1 cellular context compared by ENCODE assay signal in the genomic region with DNA sequence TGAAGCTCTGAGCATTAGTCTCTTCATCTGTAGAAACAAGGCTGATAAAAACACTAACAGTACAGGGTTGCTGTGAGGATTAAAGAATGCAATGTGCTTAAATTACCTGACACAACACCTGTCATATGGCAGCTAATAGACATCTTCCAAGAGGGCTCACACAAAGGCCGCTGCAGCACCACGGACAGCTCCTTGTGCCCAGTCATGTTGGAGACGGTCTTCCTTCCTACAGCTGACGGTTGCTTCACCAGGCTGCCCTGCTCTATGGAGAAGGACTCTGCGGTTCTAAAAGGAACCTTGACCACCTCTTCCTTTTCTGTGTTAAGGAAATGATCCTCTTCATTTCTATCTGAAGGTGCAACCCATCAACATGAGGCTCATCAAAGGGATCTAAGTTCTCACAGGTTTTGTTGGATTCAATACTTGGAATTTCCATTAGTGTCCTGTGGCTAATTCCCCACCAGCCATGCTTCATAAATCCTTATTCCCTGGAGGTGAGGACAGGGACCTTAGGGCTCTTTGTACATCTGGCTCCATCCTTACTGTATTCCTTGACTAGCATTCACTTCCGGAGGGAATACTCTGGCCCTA.
TF ChIP-seq lines count a peak whose summit lies in the region.

No MANE protein-coding gene starts in this region.

TF ChIP-seq in GM12878, 131 proteins besides CTCF, POLR2A, EP300 and RAD21 (continued from another document):
- TF ChIP-seq, protein P1, sequence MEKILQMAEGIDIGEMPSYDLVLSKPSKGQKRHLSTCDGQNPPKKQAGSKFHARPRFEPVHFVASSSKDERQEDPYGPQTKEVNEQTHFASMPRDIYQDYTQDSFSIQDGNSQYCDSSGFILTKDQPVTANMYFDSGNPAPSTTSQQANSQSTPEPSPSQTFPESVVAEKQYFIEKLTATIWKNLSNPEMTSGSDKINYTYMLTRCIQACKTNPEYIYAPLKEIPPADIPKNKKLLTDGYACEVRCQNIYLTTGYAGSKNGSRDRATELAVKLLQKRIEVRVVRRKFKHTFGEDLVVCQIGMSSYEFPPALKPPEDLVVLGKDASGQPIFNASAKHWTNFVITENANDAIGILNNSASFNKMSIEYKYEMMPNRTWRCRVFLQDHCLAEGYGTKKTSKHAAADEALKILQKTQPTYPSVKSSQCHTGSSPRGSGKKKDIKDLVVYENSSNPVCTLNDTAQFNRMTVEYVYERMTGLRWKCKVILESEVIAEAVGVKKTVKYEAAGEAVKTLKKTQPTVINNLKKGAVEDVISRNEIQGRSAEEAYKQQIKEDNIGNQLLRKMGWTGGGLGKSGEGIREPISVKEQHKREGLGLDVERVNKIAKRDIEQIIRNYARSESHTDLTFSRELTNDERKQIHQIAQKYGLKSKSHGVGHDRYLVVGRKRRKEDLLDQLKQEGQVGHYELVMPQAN (conservative IDR thresholded peaks at IDR 0.05), result no peak
TF ChIP-seq in GM12878: peak in this region for 1.
